In the genomic region with DNA sequence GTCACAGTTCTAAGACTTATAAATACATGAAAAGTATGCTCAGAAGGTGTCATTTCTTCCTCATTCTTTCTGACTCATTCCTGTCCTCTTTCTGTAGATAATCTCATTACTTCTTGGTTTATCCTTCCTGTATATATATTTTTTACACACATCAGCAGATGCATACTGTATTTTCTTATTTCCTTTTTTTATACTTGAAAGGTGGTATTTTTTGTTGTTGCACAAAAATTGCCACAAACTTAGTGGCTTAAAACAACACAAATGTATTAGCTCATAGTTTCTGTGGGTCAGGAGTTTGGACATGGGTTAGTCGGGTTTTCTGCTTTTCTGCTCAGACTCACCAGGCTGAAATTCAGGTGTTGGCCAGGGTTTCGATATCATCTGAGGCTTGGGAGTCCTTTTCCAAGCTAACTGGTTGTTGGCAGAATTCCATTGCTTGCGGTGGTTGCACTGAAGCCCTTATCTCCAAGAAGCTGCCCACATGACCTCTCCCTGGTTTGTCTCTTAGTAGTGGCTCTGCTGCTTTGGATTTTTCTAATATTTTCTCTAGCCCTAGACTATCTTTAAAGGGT, we compare ENCODE assay signal across 9 cellular contexts.
A peak's percentile ranks its signal among the peaks of the same experiment; 100 is the strongest.
DNase-seq lines count a peak whose midpoint lies in the region; ATAC-seq, FAIRE-seq and TF ChIP-seq lines count a peak whose summit lies in the region.
"Had no signal": no experiment of that assay in that cellular context is flagged by ENCODE, and none has a peak within 500 bp of the region (broad histone marks: within the 10 kb centered on the region; RNA-seq: fewer than 3 reads in every experiment).

No MANE protein-coding gene starts in this region.

- no peaks in the 10 kb centered on the region for H3K9me3 ChIP-seq in OCI-LY3 (ENCODE audit: insufficient read depth, low read length)
- no peaks in the 10 kb centered on the region for H3K9me3 ChIP-seq in keratinocyte (ENCODE audit: control insufficient read depth, low read depth, low read length)
- no peaks in the 10 kb centered on the region for H3K9me3 ChIP-seq in gastrocnemius medialis
- H3K9me3 ChIP-seq in transverse colon = no peaks in the 10 kb centered on the region

- TF ChIP-seq CTCF in OCI-LY3 (IDR thresholded peaks at IDR 0.05; ENCODE audit: low read depth, low read length) (no peak), keratinocyte (optimal IDR thresholded peaks at IDR 0.05 in 1 of 3, IDR thresholded peaks at IDR 0.05 in 1 of 3, conservative IDR thresholded peaks at IDR 0.05 in 1 of 3; ENCODE audit: extremely low read depth in 1 of 3, insufficient read depth in 2 of 3, low read length in 3 of 3) (no peak), gastrocnemius medialis (IDR thresholded peaks at IDR 0.05 in 4 of 5, conservative IDR thresholded peaks at IDR 0.05 in 1 of 5) (no peak), transverse colon (IDR thresholded peaks at IDR 0.05) (no peak)

- in situ Hi-C loops in gastrocnemius medialis (cut with MboI; ENCODE audit: low sequenced_read_pairs in 4 of 4) (no loop called here), transverse colon (cut with MboI; ENCODE audit: low pct_ligation_motif_present in 1 of 4, low pct_unique_long_range_greater_than_20kb in 1 of 4, low sequenced_read_pairs in 3 of 4) (no loop called here)

- H3K27me3 ChIP-seq in OCI-LY3 (ENCODE audit: low read depth, low read length) = no peaks in the 10 kb centered on the region
- no peaks in the 10 kb centered on the region for H3K27me3 ChIP-seq in keratinocyte (ENCODE audit: control insufficient read depth, extremely low read depth, insufficient read depth, low read length)
- H3K27me3 ChIP-seq in gastrocnemius medialis = no peaks in the 10 kb centered on the region
- H3K27me3 ChIP-seq in transverse colon = no peaks in the 10 kb centered on the region

- H4K20me1 ChIP-seq in OCI-LY3 (ENCODE audit: insufficient read depth, low read length) (no peaks in the 10 kb centered on the region), keratinocyte (ENCODE audit: control insufficient read depth, extremely low read depth, insufficient read depth, low read length) (no peaks in the 10 kb centered on the region)

- intact Hi-C loops in gastrocnemius medialis (cut with DNase I; ENCODE audit: low total_unique reads) = no loop called here
- intact Hi-C loops in transverse colon (cut with DNase I; ENCODE audit: low total_unique reads) = no loop called here

- 52 to 67% methylated on average over 1 to 3 of the region's 3 CpGs for WGBS in transverse colon (ENCODE audit: low coverage in 1 of 2), 2 donors

- H3K4me1 ChIP-seq in OCI-LY3 (ENCODE audit: low read length) = peaks cover 62% of the 10 kb centered on the region
- H3K4me1 ChIP-seq in keratinocyte (ENCODE audit: control insufficient read depth, extremely low read depth, insufficient read depth, low read length) = peaks cover 10% of the 10 kb centered on the region
- peaks cover 54 to 74% of the 10 kb centered on the region in 2 donors for H3K4me1 ChIP-seq in gastrocnemius medialis
- H3K4me1 ChIP-seq in transverse colon = peaks cover 0 to 33% (median 9%) of the 10 kb centered on the region in 4 donors

- TF ChIP-seq POLR2A in gastrocnemius medialis (IDR thresholded peaks at IDR 0.05) = no peak
- TF ChIP-seq POLR2A in transverse colon (IDR thresholded peaks at IDR 0.05) = no peak

- H3K9me1 ChIP-seq in keratinocyte (ENCODE audit: control insufficient read depth, extremely low read depth, insufficient read depth, low read length) = peaks cover 2% of the 10 kb centered on the region

- ATAC-seq in HG02571 (IDR thresholded peaks at IDR 0.05; ENCODE audit: unreplicated experiment) (peak; percentile 51), gastrocnemius medialis (no peak), HG02678 (IDR thresholded peaks at IDR 0.05; ENCODE audit: unreplicated experiment) (no peak)

- FAIRE-seq in keratinocyte (lab: Jason Lieb, UNC) = no peak

- peak overlapping the region; percentile 13; the same call in 1 of the 2 replicates for H3K4me3 ChIP-seq in OCI-LY3 (ENCODE audit: low read length)
- H3K4me3 ChIP-seq in keratinocyte (ENCODE audit: control insufficient read depth in 2 of 3, extremely low read depth in 1 of 3, insufficient read depth in 2 of 3, low read depth in 1 of 3, low read length in 3 of 3) = no peak overlapping the region
- no peak overlapping the region for H3K4me3 ChIP-seq in gastrocnemius medialis
- H3K4me3 ChIP-seq in transverse colon = no peak overlapping the region

- DNase-seq in Daoy (ENCODE audit: low read depth) (peak; percentile 86), keratinocyte (ENCODE audit: low read depth, low spot score) (no peak), gastrocnemius medialis (no peak), transverse colon (no peak)
- DNase-seq in activated CD8-positive, alpha-beta memory T cell treated with anti-CD3 and anti-CD28 coated beads, Interleukin-2, amount 50 U/mL, for 48 hours = no peak
- DNase-seq: central memory CD4-positive, alpha-beta T cell had no signal

- no peaks in the 10 kb centered on the region for H3K36me3 ChIP-seq in OCI-LY3 (replicated peaks; ENCODE audit: low read depth, low read length)
- H3K36me3 ChIP-seq in keratinocyte (ENCODE audit: control insufficient read depth in 2 of 2, extremely low read depth in 1 of 2, insufficient read depth in 2 of 2, low read length in 2 of 2) = peaks cover 0 to 4% of the 10 kb centered on the region in 2 experiments
- no peaks in the 10 kb centered on the region for H3K36me3 ChIP-seq in gastrocnemius medialis
- no peaks in the 10 kb centered on the region for H3K36me3 ChIP-seq in transverse colon

- peak overlapping the region; percentile 34; the same call in 1 of the 2 replicates for H3K27ac ChIP-seq in OCI-LY3 (ENCODE audit: low read length)
- no peak overlapping the region for H3K27ac ChIP-seq in keratinocyte (ENCODE audit: control insufficient read depth, insufficient read depth, low read length)
- peak overlapping the region in 1 of 4 donors; percentile 8 for H3K27ac ChIP-seq in gastrocnemius medialis
- peak overlapping the region in 2 of 4 donors; percentile 3 to 66 for H3K27ac ChIP-seq in transverse colon

- H3K4me2 ChIP-seq in OCI-LY3 (ENCODE audit: low read length) (peak overlapping the region; percentile 48), keratinocyte (ENCODE audit: control insufficient read depth, extremely low read depth, insufficient read depth, low read depth, low read length) (peak overlapping the region; percentile 11)

- no peak for TF ChIP-seq EP300 in transverse colon (IDR thresholded peaks at IDR 0.05; ENCODE audit: low read depth)

- H2AFZ ChIP-seq in OCI-LY3 (ENCODE audit: low read depth, low read length) = no peak overlapping the region
- H2AFZ ChIP-seq in keratinocyte (ENCODE audit: control insufficient read depth, low read length) = no peak overlapping the region

- dilution Hi-C loops in keratinocyte (cut with MboI; ENCODE audit: extremely low pct_ligation_motif_present, low sequenced_read_pairs) = no loop called here

- H3K9ac ChIP-seq in OCI-LY3 (ENCODE audit: low read length) (no peak overlapping the region; the same call in 1 of the 2 replicates), keratinocyte (ENCODE audit: control insufficient read depth, extremely low read depth, insufficient read depth, low read length) (no peak overlapping the region)

- H3K79me2 ChIP-seq in OCI-LY3 (ENCODE audit: low read length) (no peaks in the 10 kb centered on the region), keratinocyte (ENCODE audit: control insufficient read depth, insufficient read depth, low read length) (peaks cover 92% of the 10 kb centered on the region)
